17 cellular contexts compared by ENCODE assay signal in the genomic region with DNA sequence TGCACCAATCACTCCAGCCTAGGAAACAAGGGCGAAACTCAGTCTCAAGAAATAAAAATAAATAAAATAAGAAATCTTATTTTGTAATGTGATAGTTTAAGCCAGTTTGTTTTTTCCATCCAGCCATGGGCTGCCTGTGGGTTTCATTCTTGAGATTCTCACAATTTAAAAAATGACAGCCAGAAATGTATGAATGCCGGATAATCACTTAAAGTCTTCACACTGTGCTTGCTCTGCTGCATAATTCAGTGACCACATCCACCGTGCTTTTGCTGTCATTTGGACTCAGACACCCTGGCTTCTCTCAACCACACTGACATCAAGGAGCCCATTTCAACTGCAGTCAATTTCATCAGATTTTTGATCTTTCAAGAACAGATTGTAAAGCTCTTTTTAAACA.
DNase-seq lines count a peak whose midpoint lies in the region; ATAC-seq and TF ChIP-seq lines count a peak whose summit lies in the region.
"Had no signal": no experiment of that assay in that cellular context is flagged by ENCODE, and none has a peak within 500 bp of the region (broad histone marks: within the 10 kb centered on the region; RNA-seq: fewer than 3 reads in every experiment).

No MANE protein-coding gene starts in this region.

- DNase-seq in EH (ENCODE audit: low read depth) (peak; percentile 34), amniotic epithelial cell (ENCODE audit: low read depth) (peak; percentile 81), fibroblast of villous mesenchyme (ENCODE audit: low read depth) (peak; percentile 14), smooth muscle cell (lab: John Stamatoyannopoulos, UW; ENCODE audit: unreplicated experiment) (no peak), MM.1S (no peak), Ammon's horn (ENCODE audit: low spot score) (no peak)
- DNase-seq in stimulated activated naive B cell treated with anti-CD40 and anti-IgM and Interleukin-4, amounts not matched to agents 10 μg/mL and 1 μg/mL and 100 μg/mL, for 72 hours, result no peak
- DNase-seq: Calu3; CD4-positive, alpha-beta memory T cell; HCEC 1CT; NCI-H1436 treated with DMSO at 0.1 percent for 48 hours; NCI-H510A treated with DMSO at 0.1 percent for 48 hours; NCI-H82; PC-3; SJCRH30 had no signal

- H3K9me2 ChIP-seq in MM.1S (replicated peaks; ENCODE audit: insufficient read depth, low read length), result no peaks in the 10 kb centered on the region

- H3K4me2 ChIP-seq in smooth muscle cell, result peak overlapping the region; percentile 69
- H3K4me2 ChIP-seq in MM.1S (ENCODE audit: low read depth, low read length), result no peak overlapping the region

- peak overlapping the region; percentile 68 for H2AFZ ChIP-seq in smooth muscle cell (ENCODE audit: low read depth)
- no peak overlapping the region for H2AFZ ChIP-seq in MM.1S (ENCODE audit: low read length)

- TF ChIP-seq CTCF in fibroblast of villous mesenchyme (IDR thresholded peaks at IDR 0.05; ENCODE audit: insufficient read depth, low read depth, low read length) (no peak), smooth muscle cell (IDR thresholded peaks at IDR 0.05; ENCODE audit: borderline replicate concordance, insufficient read depth, poor library complexity, severe bottlenecking) (no peak), MM.1S (IDR thresholded peaks at IDR 0.05; ENCODE audit: low read length) (no peak)

- 30% methylated on average over 3 of the region's 3 CpGs for WGBS in smooth muscle cell (ENCODE audit: low lambda C conversion rate)

- H3K27ac ChIP-seq in smooth muscle cell (ENCODE audit: low read depth), result peak overlapping the region; percentile 0
- H3K27ac ChIP-seq in MM.1S (ENCODE audit: low read length), result no peak overlapping the region
- H3K27ac ChIP-seq: HL-60, SJCRH30 had no signal

- H4K20me1 ChIP-seq in smooth muscle cell (ENCODE audit: low read depth) (no peaks in the 10 kb centered on the region), MM.1S (ENCODE audit: insufficient read depth, low read length) (no peaks in the 10 kb centered on the region)

- H3K9me3 ChIP-seq in smooth muscle cell (replicated peaks; ENCODE audit: low read depth) (no peaks in the 10 kb centered on the region), MM.1S (replicated peaks; ENCODE audit: insufficient read depth, low read length) (no peaks in the 10 kb centered on the region)
- H3K9me3 ChIP-seq: SJCRH30 had no signal

- H3K9ac ChIP-seq in smooth muscle cell (ENCODE audit: low read depth) (no peak overlapping the region), MM.1S (ENCODE audit: low read length) (no peak overlapping the region)

- no peaks in the 10 kb centered on the region for H3K27me3 Mint-ChIP-seq in stimulated activated naive B cell treated with anti-CD40 and anti-IgM and Interleukin-4, amounts not matched to agents 10 μg/mL and 1 μg/mL and 100 μg/mL, for 72 hours
- H3K27me3 Mint-ChIP-seq: IgD-negative memory B cell had no signal

- H3F3A ChIP-seq in smooth muscle cell (ENCODE audit: low read depth) (no peaks in the 10 kb centered on the region), MM.1S (ENCODE audit: insufficient read depth, low read length) (no peaks in the 10 kb centered on the region)

- H3K36me3 Mint-ChIP-seq in stimulated activated naive B cell treated with anti-CD40 and anti-IgM and Interleukin-4, amounts not matched to agents 10 μg/mL and 1 μg/mL and 100 μg/mL, for 72 hours, result no peaks in the 10 kb centered on the region
- H3K36me3 Mint-ChIP-seq: CD4-positive, alpha-beta memory T cell had no signal

- no peaks in the 10 kb centered on the region for H3K4me1 ChIP-seq in smooth muscle cell (ENCODE audit: low read depth)
- no peaks in the 10 kb centered on the region for H3K4me1 ChIP-seq in MM.1S (ENCODE audit: low read length)

- no peak overlapping the region for H3K4me3 Mint-ChIP-seq in stimulated activated naive B cell treated with anti-CD40 and anti-IgM and Interleukin-4, amounts not matched to agents 10 μg/mL and 1 μg/mL and 100 μg/mL, for 72 hours
- H3K4me3 Mint-ChIP-seq: CD4-positive, alpha-beta memory T cell; IgD-negative memory B cell had no signal

- no peaks in the 10 kb centered on the region for H3K79me2 ChIP-seq in smooth muscle cell (ENCODE audit: low read depth)
- H3K79me2 ChIP-seq in MM.1S (ENCODE audit: low read length), result no peaks in the 10 kb centered on the region

- no peaks in the 10 kb centered on the region for H3K4me1 Mint-ChIP-seq in stimulated activated naive B cell treated with anti-CD40 and anti-IgM and Interleukin-4, amounts not matched to agents 10 μg/mL and 1 μg/mL and 100 μg/mL, for 72 hours
- H3K4me1 Mint-ChIP-seq: CD4-positive, alpha-beta memory T cell; IgD-negative memory B cell had no signal

- no peak overlapping the region for H3K27ac Mint-ChIP-seq in stimulated activated naive B cell treated with anti-CD40 and anti-IgM and Interleukin-4, amounts not matched to agents 10 μg/mL and 1 μg/mL and 100 μg/mL, for 72 hours
- H3K27ac Mint-ChIP-seq: CD4-positive, alpha-beta memory T cell; IgD-negative memory B cell had no signal

- H3K4me3 ChIP-seq in fibroblast of villous mesenchyme (ENCODE audit: low read depth, low read length) (no peak overlapping the region), smooth muscle cell (no peak overlapping the region), MM.1S (ENCODE audit: low read length) (no peak overlapping the region)
- H3K4me3 ChIP-seq: SJCRH30 had no signal

- no peaks in the 10 kb centered on the region for H3K9me3 Mint-ChIP-seq in stimulated activated naive B cell treated with anti-CD40 and anti-IgM and Interleukin-4, amounts not matched to agents 10 μg/mL and 1 μg/mL and 100 μg/mL, for 72 hours

- H3K27me3 ChIP-seq in smooth muscle cell (ENCODE audit: low read depth), result no peaks in the 10 kb centered on the region
- no peaks in the 10 kb centered on the region for H3K27me3 ChIP-seq in MM.1S (replicated peaks; ENCODE audit: insufficient read depth, low read length)
- H3K27me3 ChIP-seq: SJCRH30 had no signal

- no peaks in the 10 kb centered on the region for H3K36me3 ChIP-seq in smooth muscle cell (ENCODE audit: low read depth)
- H3K36me3 ChIP-seq in MM.1S (replicated peaks; ENCODE audit: insufficient read depth, low read length), result no peaks in the 10 kb centered on the region
- H3K36me3 ChIP-seq: SJCRH30 had no signal

- ATAC-seq in stimulated activated naive B cell treated with anti-CD40 and anti-IgM and Interleukin-4, amounts not matched to agents 10 μg/mL and 1 μg/mL and 100 μg/mL, for 72 hours (replicated peaks), result no peak
- ATAC-seq: PC-3 had no signal

Comparison
In these comparisons a context has a peak if more than half of its experiments do, and no peak if none do; other contexts are left out.
1. DNase-seq: peak in EH (single experiment), amniotic epithelial cell (single experiment) and fibroblast of villous mesenchyme (single experiment); none in smooth muscle cell (single experiment), MM.1S (single experiment), stimulated activated naive B cell treated with anti-CD40 and anti-IgM and Interleukin-4, amounts not matched to agents 10 μg/mL and 1 μg/mL and 100 μg/mL, for 72 hours (single experiment) and Ammon's horn (single experiment).